ENCODE assay signal across 9 cellular contexts in genomic region chr18:9106094-9106493, GRCh38. TPM values are rescaled to one million over a fixed set of nuclear protein-coding genes. Genes with fewer than 3 reads are reported as not detected.
DNase-seq lines count a peak whose midpoint lies in the region; ATAC-seq and TF ChIP-seq lines count a peak whose summit lies in the region.
"Had no signal": no experiment of that assay in that cellular context is flagged by ENCODE, and none has a peak within 500 bp of the region (broad histone marks: within the 10 kb centered on the region; RNA-seq: fewer than 3 reads in every experiment).

No MANE protein-coding gene starts in this region.

- H4K91ac ChIP-seq in IMR-90 (ENCODE audit: insufficient read depth, low read depth, low read length) = no peak overlapping the region

- BruUV-seq in IMR-90 (replicated peaks; lab: Mats Ljungman, UMichigan) (no TSS peak), mammary epithelial cell (replicated peaks; lab: Mats Ljungman, UMichigan) (no TSS peak)

- 0 out of 2 replicates have a peak overlapping the region, but pooled peaks have one; percentile 25 for H3K27ac ChIP-seq in IMR-90 (ENCODE audit: insufficient read depth, low read length)
- no peak overlapping the region for H3K27ac ChIP-seq in mammary epithelial cell (ENCODE audit: insufficient read depth, low read depth, low read length)
- H3K27ac ChIP-seq in muscle layer of colon (ENCODE audit: low read depth, low read length) = peak overlapping the region; percentile 12
- no peak overlapping the region for H3K27ac ChIP-seq in testis
- H3K27ac ChIP-seq: HL-60 had no signal

- POLR2A ChIA-PET in IMR-90 (lab: Charles Lee; ENCODE audit: unreplicated experiment) = no interaction called here

- H3K23ac ChIP-seq in IMR-90 (ENCODE audit: low read depth, low read length) = peak overlapping the region; percentile 55; the same call in 1 of the 2 replicates

- TF ChIP-seq POLR2A in IMR-90 (IDR thresholded peaks at IDR 0.05; ENCODE audit: low read depth, low read length) (no peak), testis (IDR thresholded peaks at IDR 0.05) (no peak)

- H2BK5ac ChIP-seq in IMR-90 (ENCODE audit: low read depth, low read length, poor library complexity, severe bottlenecking) = peak overlapping the region; percentile 3

- H3K79me2 ChIP-seq in mammary epithelial cell (ENCODE audit: insufficient read depth, low read length) = peaks cover 86% of the 10 kb centered on the region

- in situ Hi-C loops in IMR-90 (cut with MboI; ENCODE audit: low sequenced_read_pairs) = no loop called here
- in situ Hi-C loops in mammary epithelial cell (cut with MboI; ENCODE audit: low sequenced_read_pairs in 2 of 2) = no loop called here

- no peak overlapping the region for H3K56ac ChIP-seq in IMR-90 (ENCODE audit: extremely low read depth, insufficient read depth, low read length)

- WGBS in IMR-90 (ENCODE audit: extremely low coverage in 2 of 2, insufficient read length in 1 of 2), 2 experiments = no CpG with 5 or more reads among the region's 1 CpG
- WGBS in mammary epithelial cell (ENCODE audit: low coverage, missing lambda C conversion rate) = 100% methylated on average over 1 of the region's 1 CpG
- 85 to 88% methylated on average over 1 of the region's 1 CpG for WGBS in testis, 2 donors

- H3K9me3 ChIP-seq in IMR-90 (ENCODE audit: control insufficient read depth, insufficient read depth, low read length) (no peaks in the 10 kb centered on the region), mammary epithelial cell (replicated peaks; ENCODE audit: insufficient read depth, low read length) (no peaks in the 10 kb centered on the region), muscle layer of colon (ENCODE audit: low read length) (no peaks in the 10 kb centered on the region), testis (no peaks in the 10 kb centered on the region)

- H4K5ac ChIP-seq in IMR-90 (ENCODE audit: low read depth, low read length) = no peak overlapping the region

- no peak overlapping the region for H2AFZ ChIP-seq in IMR-90 (replicated peaks; ENCODE audit: low read length, poor library complexity)
- no peak overlapping the region for H2AFZ ChIP-seq in mammary epithelial cell (ENCODE audit: low read depth, low read length)

- no peak for TF ChIP-seq RAD21 in IMR-90 (IDR thresholded peaks at IDR 0.05; ENCODE audit: low read length)

- 0 out of 4 replicates have a peak overlapping the region, but pooled peaks of 1 of the 2 experiments have one; percentile 3 for H4K8ac ChIP-seq in IMR-90 (ENCODE audit: low read depth in 2 of 2, low read length in 2 of 2)

- DNase-seq in AG10803 (ENCODE audit: low read depth) (no peak), IMR-90 (no peak), mammary epithelial cell (no peak), testis (no peak), RPMI8226 (no peak), NCI-H345 (lab: John Stamatoyannopoulos, UW) (no peak)

- peaks cover 3 to 45% of the 10 kb centered on the region in 2 experiments; a peak in 2 of 4 replicates for H3K79me1 ChIP-seq in IMR-90 (ENCODE audit: low read depth in 1 of 2, low read length in 2 of 2)

- H2AK5ac ChIP-seq in IMR-90 (ENCODE audit: low read depth, low read length) = no peak overlapping the region

- H3K4me3 ChIP-seq in AG10803 (ENCODE audit: low read length) = peak overlapping the region; percentile 18
- H3K4me3 ChIP-seq in IMR-90 (ENCODE audit: insufficient read depth, low read depth, low read length) = peak overlapping the region; percentile 31; the same call in 1 of the 2 replicates
- peak overlapping the region in 1 of 3 experiments; percentile 15 for H3K4me3 ChIP-seq in mammary epithelial cell (replicated peaks in 1 of 3; ENCODE audit: insufficient read depth in 1 of 3, low read depth in 2 of 3, low read length in 3 of 3)
- H3K4me3 ChIP-seq in muscle layer of colon (ENCODE audit: low read depth in 1 of 2, low read length in 2 of 2) = peak overlapping the region in 1 of 2 donors; percentile 77
- no peak overlapping the region for H3K4me3 ChIP-seq in testis

- H2BK20ac ChIP-seq in IMR-90 (ENCODE audit: low read depth, low read length) = no peak overlapping the region

- dilution Hi-C loops in IMR-90 (cut with HindIII; ENCODE audit: low sequenced_read_pairs, unreplicated experiment) = no loop called here
- dilution Hi-C loops in mammary epithelial cell (cut with HindIII; ENCODE audit: low sequenced_read_pairs) = no loop called here

- H3K4me1 ChIP-seq in IMR-90 (ENCODE audit: control insufficient read depth, insufficient read depth, low read length) (peaks cover 9% of the 10 kb centered on the region), mammary epithelial cell (ENCODE audit: insufficient read depth, low read length) (peaks cover 27% of the 10 kb centered on the region), muscle layer of colon (ENCODE audit: insufficient read depth, low read length) (peaks cover 77% of the 10 kb centered on the region), testis (peaks cover 47% of the 10 kb centered on the region)

- TF ChIP-seq CTCF in AG10803 (conservative IDR thresholded peaks at IDR 0.05; ENCODE audit: low read length) (no peak), IMR-90 (conservative IDR thresholded peaks at IDR 0.05; ENCODE audit: low read depth, low read length) (no peak), mammary epithelial cell (conservative IDR thresholded peaks at IDR 0.05 in 1 of 2, IDR thresholded peaks at IDR 0.05 in 1 of 2; ENCODE audit: extremely low read depth in 1 of 2, insufficient read depth in 1 of 2, low read depth in 1 of 2, low read length in 2 of 2) (no peak), testis (IDR thresholded peaks at IDR 0.05) (no peak)

- H3K4me2 ChIP-seq in IMR-90 (ENCODE audit: low read depth, low read length) (peak overlapping the region; percentile 99), mammary epithelial cell (ENCODE audit: insufficient read depth, low read depth, low read length) (peak overlapping the region; percentile 83)

- ATAC-seq in IMR-90 (ENCODE audit: low read depth) (no peak), GM18520 (IDR thresholded peaks at IDR 0.05; ENCODE audit: unreplicated experiment) (no peak)

- H2AK9ac ChIP-seq in IMR-90 (replicated peaks; ENCODE audit: low read depth, low read length, poor library complexity) = no peak overlapping the region

- H3K9ac ChIP-seq in IMR-90 (ENCODE audit: low read depth, low read length) (peak overlapping the region; percentile 46; the same call in 1 of the 2 replicates), mammary epithelial cell (ENCODE audit: insufficient read depth, low read length) (no peak overlapping the region), muscle layer of colon (ENCODE audit: low read length) (no peak overlapping the region)

- H4K20me1 ChIP-seq in IMR-90 (ENCODE audit: insufficient read depth, low read length) = peaks cover 69% of the 10 kb centered on the region
- no peaks in the 10 kb centered on the region for H4K20me1 ChIP-seq in mammary epithelial cell (ENCODE audit: insufficient read depth, low read length)

- H3K36me3 ChIP-seq in IMR-90 (ENCODE audit: control insufficient read depth, insufficient read depth, low read length) = peaks cover 2% of the 10 kb centered on the region; the same call in 1 of the 2 replicates
- peaks cover 6% of the 10 kb centered on the region for H3K36me3 ChIP-seq in mammary epithelial cell (ENCODE audit: insufficient read depth, low read length)
- H3K36me3 ChIP-seq in muscle layer of colon (ENCODE audit: insufficient read depth, low read length) = no peaks in the 10 kb centered on the region
- H3K36me3 ChIP-seq in testis (ENCODE audit: low read depth, missing control alignments) = no peaks in the 10 kb centered on the region

- CTCF ChIA-PET in IMR-90 (lab: Yijun Ruan, JAX) = no interaction called here
- CTCF ChIA-PET in mammary epithelial cell (lab: Charles Lee; ENCODE audit: low non-redundant PET) = no interaction called here

- intact Hi-C loops in IMR-90 (cut with micrococcal nuclease) (no loop called here), mammary epithelial cell (cut with micrococcal nuclease) (no loop called here), testis (cut with DNase I; ENCODE audit: low total_unique reads) (no loop called here)

- H3K27me3 ChIP-seq in IMR-90 (ENCODE audit: control insufficient read depth, insufficient read depth, low read length) (no peaks in the 10 kb centered on the region), mammary epithelial cell (ENCODE audit: insufficient read depth, low read length) (no peaks in the 10 kb centered on the region), muscle layer of colon (ENCODE audit: control insufficient read depth in 1 of 2, insufficient read depth in 2 of 2, low read length in 2 of 2) (no peaks in the 10 kb centered on the region), testis (no peaks in the 10 kb centered on the region)

- no peak overlapping the region for H2BK120ac ChIP-seq in IMR-90 (ENCODE audit: low read depth, low read length)

- no peak overlapping the region for H2BK15ac ChIP-seq in IMR-90 (ENCODE audit: low read depth, low read length)

- peak overlapping the region; percentile 26 for H3K14ac ChIP-seq in IMR-90 (replicated peaks; ENCODE audit: low read depth, low read length)

- no peak overlapping the region for H3K4ac ChIP-seq in IMR-90 (ENCODE audit: low read depth, low read length)

- H3K18ac ChIP-seq in IMR-90 (ENCODE audit: low read depth, low read length) = no peak overlapping the region; the same call in 1 of the 2 replicates

- H3K9me1 ChIP-seq in IMR-90 (ENCODE audit: insufficient read depth, low read length) = peaks cover 6% of the 10 kb centered on the region; the same call in 1 of the 2 replicates

TF ChIP-seq in IMR-90, 13 proteins besides CTCF, POLR2A, EP300 and RAD21 (continues in another document):
- TF ChIP-seq NFE2L2 (IDR thresholded peaks at IDR 0.05; ENCODE audit: low read depth, low read length) (no peak), RCOR1 (IDR thresholded peaks at IDR 0.05; ENCODE audit: insufficient replicate concordance, low read length) (no peak), MAFK (IDR thresholded peaks at IDR 0.05; ENCODE audit: low read depth, low read length) (no peak), SMC3 (IDR thresholded peaks at IDR 0.05; ENCODE audit: low read depth, low read length) (no peak)

RNA-seq across cellular contexts. Expression of gene NDUFV2, which starts 3.6 kb away (rescaled TPM):
- total RNA-seq in IMR-90 (2012; rRNA removed) = 106 and 115 TPM in 2 replicates
- 121 and 126 TPM in 2 replicates for polyA plus RNA-seq in IMR-90 (2012; rRNA removed)
- polyA plus RNA-seq in IMR-90 (2012; cell fraction: cytosol; rRNA removed) = 41.8 and 55.5 TPM in 2 replicates
- polyA plus RNA-seq in IMR-90 (2012; cell fraction: nucleus; rRNA removed; ENCODE audit: low replicate concordance) = 11.4 and 58.7 TPM in 2 replicates
- total RNA-seq in mammary epithelial cell = 100 to 1,000 TPM in 1 of 2 donors, 10 to 100 TPM in 1; 69.2 to 142 TPM
- polyA plus RNA-seq in mammary epithelial cell = 98.3 TPM
- polyA minus RNA-seq in mammary epithelial cell = 40.6 TPM
- 100 to 1,000 TPM; 115 to 120 TPM for total RNA-seq in testis
- polyA plus RNA-seq in testis (ENCODE audit: insufficient read depth, low read depth, low replicate concordance) = 171 TPM

RNA-seq across cellular contexts. Expression of gene ANKRD12, which starts 30.5 kb away (rescaled TPM):
- total RNA-seq in IMR-90 (2012; rRNA removed) = 12.9 and 31.7 TPM in 2 replicates
- polyA plus RNA-seq in IMR-90 (2012; rRNA removed) = 1.9 and 2.6 TPM in 2 replicates
- 0.41 and 4.3 TPM in 2 replicates for polyA plus RNA-seq in IMR-90 (2012; cell fraction: cytosol; rRNA removed)
- polyA plus RNA-seq in IMR-90 (2012; cell fraction: nucleus; rRNA removed; ENCODE audit: low replicate concordance) = 2.5 and 4.6 TPM in 2 replicates
- total RNA-seq in mammary epithelial cell = 10 to 100 TPM; 19.8 to 26.0 TPM
- polyA plus RNA-seq in mammary epithelial cell = 2.6 TPM
- polyA minus RNA-seq in mammary epithelial cell = 14.3 TPM
- total RNA-seq in testis = 10 to 100 TPM; 58.5 to 59.7 TPM
- 4.5 TPM for polyA plus RNA-seq in testis (ENCODE audit: insufficient read depth, low read depth, low replicate concordance)

Comparison
In these comparisons a context has a peak if more than half of its experiments do, and no peak if none do; other contexts are left out.
1. H3K4me3 ChIP-seq: peak in AG10803 (single experiment) and IMR-90 (single experiment); none in testis (0 of 2).
2. H3K27ac ChIP-seq: peak in IMR-90 (single experiment) and muscle layer of colon (single experiment); none in mammary epithelial cell (single experiment) and testis (0 of 2).